1 cellular context compared by ENCODE assay signal in the genomic region with DNA sequence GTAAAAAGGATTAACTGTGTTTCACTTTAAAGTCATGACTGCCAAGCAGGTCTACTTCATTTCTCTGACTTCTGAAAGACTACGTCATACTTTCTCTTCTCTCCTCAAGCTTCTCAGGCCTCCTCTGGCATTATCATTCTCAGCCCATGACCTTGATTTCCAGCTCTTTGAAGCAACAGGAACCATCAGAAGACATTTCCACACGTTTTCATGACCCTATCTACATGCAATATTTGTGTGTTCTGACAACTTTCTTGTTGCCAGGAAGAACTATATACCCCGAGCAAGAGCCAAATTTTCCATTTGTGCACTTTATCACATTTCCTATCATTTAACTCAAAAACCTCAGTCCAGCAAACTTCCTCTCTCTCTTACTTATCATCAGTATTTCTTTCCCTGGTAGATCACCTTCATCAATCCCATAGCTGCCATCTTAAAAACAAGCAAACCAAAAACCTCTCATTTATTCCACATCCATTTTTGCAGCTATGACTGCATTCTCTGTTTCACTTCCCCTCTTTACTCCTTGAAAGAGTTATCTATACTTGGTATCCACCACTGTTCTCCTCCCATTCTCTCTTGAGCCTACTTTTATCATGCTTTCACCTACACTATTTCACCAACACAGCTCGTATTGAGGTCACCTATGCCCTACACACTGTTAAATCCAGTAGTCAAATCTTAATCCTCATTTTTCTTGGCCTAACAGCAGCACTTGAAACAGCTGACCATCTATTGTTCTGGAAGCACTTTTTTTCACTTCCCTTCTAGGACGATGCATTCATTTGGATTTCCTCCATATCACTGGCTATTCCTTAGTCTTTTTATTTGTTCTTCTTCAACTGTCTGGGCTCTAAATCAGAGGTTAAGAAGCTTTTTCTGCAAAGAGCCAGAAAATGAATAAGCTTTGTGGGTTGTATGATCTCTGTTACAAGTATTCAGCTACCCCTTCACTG.
TF ChIP-seq lines count a peak whose summit lies in the region.

No MANE protein-coding gene starts in this region.

TF ChIP-seq in GM23338, 12 proteins besides CTCF, POLR2A, EP300 and RAD21 (continued from another document):
- TF ChIP-seq, protein P1, sequence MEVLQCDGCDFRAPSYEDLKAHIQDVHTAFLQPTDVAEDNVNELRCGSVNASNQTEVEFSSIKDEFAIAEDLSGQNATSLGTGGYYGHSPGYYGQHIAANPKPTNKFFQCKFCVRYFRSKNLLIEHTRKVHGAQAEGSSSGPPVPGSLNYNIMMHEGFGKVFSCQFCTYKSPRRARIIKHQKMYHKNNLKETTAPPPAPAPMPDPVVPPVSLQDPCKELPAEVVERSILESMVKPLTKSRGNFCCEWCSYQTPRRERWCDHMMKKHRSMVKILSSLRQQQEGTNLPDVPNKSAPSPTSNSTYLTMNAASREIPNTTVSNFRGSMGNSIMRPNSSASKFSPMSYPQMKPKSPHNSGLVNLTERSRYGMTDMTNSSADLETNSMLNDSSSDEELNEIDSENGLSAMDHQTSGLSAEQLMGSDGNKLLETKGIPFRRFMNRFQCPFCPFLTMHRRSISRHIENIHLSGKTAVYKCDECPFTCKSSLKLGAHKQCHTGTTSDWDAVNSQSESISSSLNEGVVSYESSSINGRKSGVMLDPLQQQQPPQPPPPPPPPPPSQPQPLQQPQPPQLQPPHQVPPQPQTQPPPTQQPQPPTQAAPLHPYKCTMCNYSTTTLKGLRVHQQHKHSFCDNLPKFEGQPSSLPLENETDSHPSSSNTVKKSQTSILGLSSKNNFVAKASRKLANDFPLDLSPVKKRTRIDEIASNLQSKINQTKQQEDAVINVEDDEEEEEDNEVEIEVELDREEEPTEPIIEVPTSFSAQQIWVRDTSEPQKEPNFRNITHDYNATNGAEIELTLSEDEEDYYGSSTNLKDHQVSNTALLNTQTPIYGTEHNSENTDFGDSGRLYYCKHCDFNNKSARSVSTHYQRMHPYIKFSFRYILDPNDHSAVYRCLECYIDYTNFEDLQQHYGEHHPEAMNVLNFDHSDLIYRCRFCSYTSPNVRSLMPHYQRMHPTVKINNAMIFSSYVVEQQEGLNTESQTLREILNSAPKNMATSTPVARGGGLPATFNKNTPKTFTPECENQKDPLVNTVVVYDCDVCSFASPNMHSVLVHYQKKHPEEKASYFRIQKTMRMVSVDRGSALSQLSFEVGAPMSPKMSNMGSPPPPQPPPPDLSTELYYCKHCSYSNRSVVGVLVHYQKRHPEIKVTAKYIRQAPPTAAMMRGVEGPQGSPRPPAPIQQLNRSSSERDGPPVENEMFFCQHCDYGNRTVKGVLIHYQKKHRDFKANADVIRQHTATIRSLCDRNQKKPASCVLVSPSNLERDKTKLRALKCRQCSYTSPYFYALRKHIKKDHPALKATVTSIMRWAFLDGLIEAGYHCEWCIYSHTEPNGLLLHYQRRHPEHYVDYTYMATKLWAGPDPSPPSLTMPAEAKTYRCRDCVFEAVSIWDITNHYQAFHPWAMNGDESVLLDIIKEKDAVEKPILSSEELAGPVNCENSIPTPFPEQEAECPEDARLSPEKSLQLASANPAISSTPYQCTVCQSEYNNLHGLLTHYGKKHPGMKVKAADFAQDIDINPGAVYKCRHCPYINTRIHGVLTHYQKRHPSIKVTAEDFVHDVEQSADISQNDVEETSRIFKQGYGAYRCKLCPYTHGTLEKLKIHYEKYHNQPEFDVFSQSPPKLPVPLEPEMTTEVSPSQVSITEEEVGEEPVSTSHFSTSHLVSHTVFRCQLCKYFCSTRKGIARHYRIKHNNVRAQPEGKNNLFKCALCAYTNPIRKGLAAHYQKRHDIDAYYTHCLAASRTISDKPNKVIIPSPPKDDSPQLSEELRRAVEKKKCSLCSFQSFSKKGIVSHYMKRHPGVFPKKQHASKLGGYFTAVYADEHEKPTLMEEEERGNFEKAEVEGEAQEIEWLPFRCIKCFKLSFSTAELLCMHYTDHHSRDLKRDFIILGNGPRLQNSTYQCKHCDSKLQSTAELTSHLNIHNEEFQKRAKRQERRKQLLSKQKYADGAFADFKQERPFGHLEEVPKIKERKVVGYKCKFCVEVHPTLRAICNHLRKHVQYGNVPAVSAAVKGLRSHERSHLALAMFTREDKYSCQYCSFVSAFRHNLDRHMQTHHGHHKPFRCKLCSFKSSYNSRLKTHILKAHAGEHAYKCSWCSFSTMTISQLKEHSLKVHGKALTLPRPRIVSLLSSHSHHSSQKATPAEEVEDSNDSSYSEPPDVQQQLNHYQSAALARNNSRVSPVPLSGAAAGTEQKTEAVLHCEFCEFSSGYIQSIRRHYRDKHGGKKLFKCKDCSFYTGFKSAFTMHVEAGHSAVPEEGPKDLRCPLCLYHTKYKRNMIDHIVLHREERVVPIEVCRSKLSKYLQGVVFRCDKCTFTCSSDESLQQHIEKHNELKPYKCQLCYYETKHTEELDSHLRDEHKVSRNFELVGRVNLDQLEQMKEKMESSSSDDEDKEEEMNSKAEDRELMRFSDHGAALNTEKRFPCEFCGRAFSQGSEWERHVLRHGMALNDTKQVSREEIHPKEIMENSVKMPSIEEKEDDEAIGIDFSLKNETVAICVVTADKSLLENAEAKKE (CRISPR knock-in tag; IDR thresholded peaks at IDR 0.05) = no peak
- TF ChIP-seq CREB1 (CRISPR knock-in tag; IDR thresholded peaks at IDR 0.05; ENCODE audit: low read depth) (no peak), ZNF114 (CRISPR knock-in tag; IDR thresholded peaks at IDR 0.05) (no peak)
